In genomic region chr12:16972923-16973770, GRCh38 we compare ENCODE assay signal across 16 cellular contexts.
A peak's percentile ranks its signal among the peaks of the same experiment; 100 is the strongest.
DNase-seq lines count a peak whose midpoint lies in the region; ATAC-seq and TF ChIP-seq lines count a peak whose summit lies in the region.
"Had no signal": no experiment of that assay in that cellular context is flagged by ENCODE, and none has a peak within 500 bp of the region (broad histone marks: within the 10 kb centered on the region; RNA-seq: fewer than 3 reads in every experiment).

No MANE protein-coding gene starts in this region.

- no peaks in the 10 kb centered on the region for H3K27me3 ChIP-seq in neuronal stem cell (ENCODE audit: control insufficient read depth in 3 of 3, insufficient read depth in 3 of 3, low read depth in 1 of 3, low read length in 3 of 3)

- no peak overlapping the region for H3K4me3 ChIP-seq in epithelial cell of esophagus (ENCODE audit: low read length)
- no peak overlapping the region for H3K4me3 ChIP-seq in neuronal stem cell (ENCODE audit: low read length in 2 of 2)
- H3K4me3 ChIP-seq: GM12878 had no signal

- no peaks in the 10 kb centered on the region for H3K36me3 ChIP-seq in neuronal stem cell (replicated peaks in 1 of 2; ENCODE audit: control insufficient read depth in 2 of 2, insufficient read depth in 2 of 2, low read length in 2 of 2)

- H2BK5ac ChIP-seq in neuronal stem cell (ENCODE audit: low read length), result no peak overlapping the region

- no peak overlapping the region for H2BK120ac ChIP-seq in neuronal stem cell (ENCODE audit: low read depth, low read length)

- no CpG with 5 or more reads among the region's 5 CpGs for WGBS in neuronal stem cell (ENCODE audit: extremely low coverage in 2 of 2, insufficient read length in 2 of 2, insufficient replicate concordance in 1 of 2), 2 donors

- H2AK5ac ChIP-seq in neuronal stem cell (ENCODE audit: low read depth, low read length), result no peak overlapping the region

- H3K18ac ChIP-seq in neuronal stem cell (ENCODE audit: low read length), result peak overlapping the region; percentile 7

- H2BK15ac ChIP-seq in neuronal stem cell (ENCODE audit: low read length), result peak overlapping the region; percentile 39

- no peak for TF ChIP-seq CTCF in epithelial cell of esophagus (IDR thresholded peaks at IDR 0.05; ENCODE audit: insufficient read depth, low read depth, low read length, missing control alignments)

- H3K4ac ChIP-seq in neuronal stem cell (ENCODE audit: low read length), result no peak overlapping the region

- H3K9me3 ChIP-seq in neuronal stem cell (replicated peaks in 1 of 2; ENCODE audit: control insufficient read depth in 2 of 2, insufficient read depth in 1 of 2, low read depth in 1 of 2, low read length in 2 of 2), result no peaks in the 10 kb centered on the region

- H3K4me2 ChIP-seq in neuronal stem cell (ENCODE audit: insufficient read depth, low read length, poor library complexity, severe bottlenecking), result no peak overlapping the region

- no peak overlapping the region for H4K91ac ChIP-seq in neuronal stem cell (ENCODE audit: low read depth, low read length, poor library complexity)

- no peak for ATAC-seq in HG03442 (IDR thresholded peaks at IDR 0.05; ENCODE audit: unreplicated experiment)
- ATAC-seq: GM12878 had no signal

- H2AFZ ChIP-seq in neuronal stem cell (ENCODE audit: low read length), result no peak overlapping the region

- peak; percentile 47 for DNase-seq in NCI-H1694 (lab: John Stamatoyannopoulos, UW)
- DNase-seq in NCI-H1694 treated with DMSO at 0.1 percent for 48 hours (lab: John Stamatoyannopoulos, UW), result no peak
- peak; percentile 1 for DNase-seq in ELF-1 (ENCODE audit: low read depth, low spot score)
- DNase-seq in epithelial cell of esophagus (ENCODE audit: low read depth), result peak; percentile 44
- no peak for DNase-seq in neuronal stem cell (ENCODE audit: low spot score)
- no peak for DNase-seq in middle frontal gyrus (ENCODE audit: extremely low spot score, low spot score)
- DNase-seq in NCI-H748 (lab: John Stamatoyannopoulos, UW; ENCODE audit: unreplicated experiment), result no peak
- DNase-seq: 8988T; C1 segment of cervical spinal cord; Calu3; CD4-positive, alpha-beta T cell; DMS 273 treated with DMSO at 0.1 percent for 48 hours; HCEC 1CT; HFFc6 had no signal

- H3K23ac ChIP-seq in neuronal stem cell (ENCODE audit: low read depth, low read length, poor library complexity), result no peak overlapping the region

- H2BK12ac ChIP-seq in neuronal stem cell (ENCODE audit: low read length), result no peak overlapping the region

- no peak overlapping the region for H4K8ac ChIP-seq in neuronal stem cell (ENCODE audit: low read depth, low read length)

- H3K4me1 ChIP-seq in neuronal stem cell (ENCODE audit: control insufficient read depth in 2 of 2, insufficient read depth in 1 of 2, low read depth in 1 of 2, low read length in 2 of 2), result no peaks in the 10 kb centered on the region

- no peak overlapping the region for H3K9ac ChIP-seq in neuronal stem cell (ENCODE audit: low read depth, low read length, poor library complexity)

- H3K79me1 ChIP-seq in neuronal stem cell (ENCODE audit: low read depth, low read length), result no peaks in the 10 kb centered on the region

- no peak overlapping the region for H3K27ac ChIP-seq in neuronal stem cell (replicated peaks; ENCODE audit: low read length)

- peak overlapping the region; percentile 17 for H3K14ac ChIP-seq in neuronal stem cell (ENCODE audit: low read length)

Comparison
In these comparisons a context has a peak if more than half of its experiments do, and no peak if none do; other contexts are left out.
1. DNase-seq: peak in NCI-H1694 (single experiment), ELF-1 (single experiment) and epithelial cell of esophagus (single experiment); none in NCI-H1694 treated with DMSO at 0.1 percent for 48 hours (single experiment), neuronal stem cell (single experiment), middle frontal gyrus (single experiment) and NCI-H748 (single experiment).